ENCODE assay signal across 1 cellular context in the genomic region with DNA sequence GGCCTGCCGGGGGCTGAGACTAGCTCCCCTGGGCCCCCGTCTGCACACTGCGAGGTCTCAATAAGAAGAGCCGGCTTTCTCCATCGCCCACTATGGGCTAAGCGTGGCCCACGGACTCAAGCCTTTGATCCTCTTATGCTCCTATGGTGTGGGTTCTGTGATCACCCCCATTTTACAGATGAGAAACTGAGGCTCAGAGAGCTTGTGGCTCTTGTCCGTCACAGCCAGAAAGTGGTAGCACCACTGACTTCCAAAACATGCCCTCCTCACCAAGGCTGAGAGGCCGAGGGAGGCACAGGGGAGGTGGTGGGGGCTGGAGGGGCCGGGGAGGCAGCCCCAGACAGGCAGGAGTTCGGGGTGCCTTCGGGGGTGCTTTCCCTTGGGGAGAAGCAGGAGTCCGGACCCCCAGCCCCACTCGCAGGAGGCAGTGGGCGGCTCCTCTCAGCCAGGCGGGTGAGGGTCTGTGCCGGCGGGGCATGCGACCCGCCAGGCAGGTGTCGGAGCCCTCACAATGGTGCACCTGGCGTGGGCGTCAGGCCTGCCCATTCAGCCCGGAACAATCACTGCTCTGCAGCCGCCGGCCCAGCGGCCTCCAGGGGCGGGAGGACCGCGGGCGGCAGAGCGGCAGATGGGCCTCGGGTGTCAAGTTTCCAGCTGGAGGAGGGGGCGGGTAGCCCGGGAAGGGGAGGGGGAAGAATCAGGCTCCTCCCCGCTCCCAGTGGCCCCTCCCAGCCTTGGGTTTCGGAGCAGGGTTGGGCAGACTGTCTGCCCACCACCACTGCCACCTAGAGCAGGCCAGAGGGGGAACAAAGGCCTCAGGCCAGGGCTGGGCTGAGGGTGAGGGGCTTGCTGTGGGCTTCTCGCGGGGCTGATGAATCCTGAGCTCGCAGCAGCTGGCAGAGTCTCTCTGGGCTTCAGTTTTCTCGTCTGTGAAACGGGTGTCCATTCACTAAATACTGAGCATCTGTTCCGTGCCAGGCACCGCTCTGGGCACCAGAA.
A peak's percentile ranks its signal among the peaks of the same experiment; 100 is the strongest.
TF ChIP-seq lines count a peak whose summit lies in the region.

No MANE protein-coding gene starts in this region.

TF ChIP-seq in HepG2, 621 proteins besides CTCF, POLR2A, EP300 and RAD21 (continued from another document and continues in another):
- TF ChIP-seq, protein P1, sequence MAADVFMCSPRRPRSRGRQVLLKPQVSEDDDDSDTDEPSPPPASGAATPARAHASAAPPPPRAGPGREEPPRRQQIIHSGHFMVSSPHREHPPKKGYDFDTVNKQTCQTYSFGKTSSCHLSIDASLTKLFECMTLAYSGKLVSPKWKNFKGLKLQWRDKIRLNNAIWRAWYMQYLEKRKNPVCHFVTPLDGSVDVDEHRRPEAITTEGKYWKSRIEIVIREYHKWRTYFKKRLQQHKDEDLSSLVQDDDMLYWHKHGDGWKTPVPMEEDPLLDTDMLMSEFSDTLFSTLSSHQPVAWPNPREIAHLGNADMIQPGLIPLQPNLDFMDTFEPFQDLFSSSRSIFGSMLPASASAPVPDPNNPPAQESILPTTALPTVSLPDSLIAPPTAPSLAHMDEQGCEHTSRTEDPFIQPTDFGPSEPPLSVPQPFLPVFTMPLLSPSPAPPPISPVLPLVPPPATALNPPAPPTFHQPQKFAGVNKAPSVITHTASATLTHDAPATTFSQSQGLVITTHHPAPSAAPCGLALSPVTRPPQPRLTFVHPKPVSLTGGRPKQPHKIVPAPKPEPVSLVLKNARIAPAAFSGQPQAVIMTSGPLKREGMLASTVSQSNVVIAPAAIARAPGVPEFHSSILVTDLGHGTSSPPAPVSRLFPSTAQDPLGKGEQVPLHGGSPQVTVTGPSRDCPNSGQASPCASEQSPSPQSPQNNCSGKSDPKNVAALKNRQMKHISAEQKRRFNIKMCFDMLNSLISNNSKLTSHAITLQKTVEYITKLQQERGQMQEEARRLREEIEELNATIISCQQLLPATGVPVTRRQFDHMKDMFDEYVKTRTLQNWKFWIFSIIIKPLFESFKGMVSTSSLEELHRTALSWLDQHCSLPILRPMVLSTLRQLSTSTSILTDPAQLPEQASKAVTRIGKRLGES (CRISPR knock-in tag; IDR thresholded peaks at IDR 0.05; ENCODE audit: borderline replicate concordance), result no peak
- TF ChIP-seq NONO (IDR thresholded peaks at IDR 0.05) (no peak), NONO (CRISPR knock-in tag; conservative IDR thresholded peaks at IDR 0.05) (no peak), ZFX (CRISPR knock-in tag; IDR thresholded peaks at IDR 0.05; ENCODE audit: low read depth) (peak; percentile 58; the same call in 1 of the 2 replicates), MAZ (IDR thresholded peaks at IDR 0.05; ENCODE audit: borderline replicate concordance, low read depth, low read length) (peak; percentile 37; the same call in 1 of the 2 replicates), MAZ (CRISPR knock-in tag; IDR thresholded peaks at IDR 0.05; ENCODE audit: low read depth) (0 out of 2 replicates have a peak, but pooled peaks have one; percentile 36), ZBTB1 (CRISPR knock-in tag; IDR thresholded peaks at IDR 0.05; ENCODE audit: borderline replicate concordance) (no peak), ZNF547 (CRISPR knock-in tag; IDR thresholded peaks at IDR 0.05) (no peak), TFDP2 (CRISPR knock-in tag; IDR thresholded peaks at IDR 0.05) (0 out of 2 replicates have a peak, but pooled peaks have one; percentile 20), KDM2A (CRISPR knock-in tag; IDR thresholded peaks at IDR 0.05; ENCODE audit: borderline replicate concordance, low read depth) (peak; percentile 50; the same call in 1 of the 2 replicates), SALL1 (CRISPR knock-in tag; IDR thresholded peaks at IDR 0.05) (0 out of 2 replicates have a peak, but pooled peaks have one; percentile 18), NFRKB (IDR thresholded peaks at IDR 0.05) (no peak), GATA4 (IDR thresholded peaks at IDR 0.05; ENCODE audit: borderline replicate concordance, low read depth) (no peak), ZNF768 (CRISPR knock-in tag; IDR thresholded peaks at IDR 0.05) (peak; percentile 39; the same call in 1 of the 2 replicates), ATRX (CRISPR knock-in tag; IDR thresholded peaks at IDR 0.05; ENCODE audit: borderline replicate concordance) (no peak), ZNF770 (CRISPR knock-in tag; IDR thresholded peaks at IDR 0.05) (peak; percentile 74), PHF21A (CRISPR knock-in tag; IDR thresholded peaks at IDR 0.05) (peak; percentile 54; the same call in 1 of the 2 replicates), SRSF4 (IDR thresholded peaks at IDR 0.05; ENCODE audit: low read depth, low read length, poor library complexity, severe bottlenecking) (no peak), FOXJ3 (CRISPR knock-in tag; IDR thresholded peaks at IDR 0.05; ENCODE audit: borderline replicate concordance) (no peak), ZGPAT (CRISPR knock-in tag; IDR thresholded peaks at IDR 0.05) (peak; percentile 27; the same call in 1 of the 2 replicates), TARDBP (CRISPR knock-in tag; IDR thresholded peaks at IDR 0.05) (no peak), ZFY (CRISPR knock-in tag; IDR thresholded peaks at IDR 0.05) (peak; percentile 43; the same call in 1 of the 2 replicates), FOXA3 (CRISPR knock-in tag; IDR thresholded peaks at IDR 0.05) (0 out of 2 replicates have a peak, but pooled peaks have one; percentile 7), KLF6 (CRISPR knock-in tag; IDR thresholded peaks at IDR 0.05) (no peak), ZNF367 (CRISPR knock-in tag; IDR thresholded peaks at IDR 0.05; ENCODE audit: borderline replicate concordance) (no peak), SP5 (CRISPR knock-in tag; IDR thresholded peaks at IDR 0.05; ENCODE audit: borderline replicate concordance, low read depth) (0 out of 2 replicates have a peak, but pooled peaks have one; percentile 13), HHEX (CRISPR knock-in tag; IDR thresholded peaks at IDR 0.05) (no peak), ZNF292 (CRISPR knock-in tag; IDR thresholded peaks at IDR 0.05; ENCODE audit: borderline replicate concordance, low read depth) (no peak), HIVEP1 (CRISPR knock-in tag; IDR thresholded peaks at IDR 0.05) (no peak), ZNF749 (CRISPR knock-in tag; IDR thresholded peaks at IDR 0.05; ENCODE audit: borderline replicate concordance) (no peak), JARID2 (CRISPR knock-in tag; IDR thresholded peaks at IDR 0.05; ENCODE audit: insufficient replicate concordance) (no peak), IKZF4 (CRISPR knock-in tag; IDR thresholded peaks at IDR 0.05; ENCODE audit: borderline replicate concordance, low read depth, not compliant biosample characterization) (no peak)
- TF ChIP-seq, protein P2, sequence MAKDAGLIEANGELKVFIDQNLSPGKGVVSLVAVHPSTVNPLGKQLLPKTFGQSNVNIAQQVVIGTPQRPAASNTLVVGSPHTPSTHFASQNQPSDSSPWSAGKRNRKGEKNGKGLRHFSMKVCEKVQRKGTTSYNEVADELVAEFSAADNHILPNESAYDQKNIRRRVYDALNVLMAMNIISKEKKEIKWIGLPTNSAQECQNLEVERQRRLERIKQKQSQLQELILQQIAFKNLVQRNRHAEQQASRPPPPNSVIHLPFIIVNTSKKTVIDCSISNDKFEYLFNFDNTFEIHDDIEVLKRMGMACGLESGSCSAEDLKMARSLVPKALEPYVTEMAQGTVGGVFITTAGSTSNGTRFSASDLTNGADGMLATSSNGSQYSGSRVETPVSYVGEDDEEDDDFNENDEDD (CRISPR knock-in tag; IDR thresholded peaks at IDR 0.05; ENCODE audit: borderline replicate concordance), result peak; percentile 56; the same call in 1 of the 2 replicates
- TF ChIP-seq, protein P3, sequence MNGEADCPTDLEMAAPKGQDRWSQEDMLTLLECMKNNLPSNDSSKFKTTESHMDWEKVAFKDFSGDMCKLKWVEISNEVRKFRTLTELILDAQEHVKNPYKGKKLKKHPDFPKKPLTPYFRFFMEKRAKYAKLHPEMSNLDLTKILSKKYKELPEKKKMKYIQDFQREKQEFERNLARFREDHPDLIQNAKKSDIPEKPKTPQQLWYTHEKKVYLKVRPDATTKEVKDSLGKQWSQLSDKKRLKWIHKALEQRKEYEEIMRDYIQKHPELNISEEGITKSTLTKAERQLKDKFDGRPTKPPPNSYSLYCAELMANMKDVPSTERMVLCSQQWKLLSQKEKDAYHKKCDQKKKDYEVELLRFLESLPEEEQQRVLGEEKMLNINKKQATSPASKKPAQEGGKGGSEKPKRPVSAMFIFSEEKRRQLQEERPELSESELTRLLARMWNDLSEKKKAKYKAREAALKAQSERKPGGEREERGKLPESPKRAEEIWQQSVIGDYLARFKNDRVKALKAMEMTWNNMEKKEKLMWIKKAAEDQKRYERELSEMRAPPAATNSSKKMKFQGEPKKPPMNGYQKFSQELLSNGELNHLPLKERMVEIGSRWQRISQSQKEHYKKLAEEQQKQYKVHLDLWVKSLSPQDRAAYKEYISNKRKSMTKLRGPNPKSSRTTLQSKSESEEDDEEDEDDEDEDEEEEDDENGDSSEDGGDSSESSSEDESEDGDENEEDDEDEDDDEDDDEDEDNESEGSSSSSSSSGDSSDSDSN (CRISPR knock-in tag; IDR thresholded peaks at IDR 0.05), result peak; percentile 62; the same call in 1 of the 2 replicates
- TF ChIP-seq, protein P4, sequence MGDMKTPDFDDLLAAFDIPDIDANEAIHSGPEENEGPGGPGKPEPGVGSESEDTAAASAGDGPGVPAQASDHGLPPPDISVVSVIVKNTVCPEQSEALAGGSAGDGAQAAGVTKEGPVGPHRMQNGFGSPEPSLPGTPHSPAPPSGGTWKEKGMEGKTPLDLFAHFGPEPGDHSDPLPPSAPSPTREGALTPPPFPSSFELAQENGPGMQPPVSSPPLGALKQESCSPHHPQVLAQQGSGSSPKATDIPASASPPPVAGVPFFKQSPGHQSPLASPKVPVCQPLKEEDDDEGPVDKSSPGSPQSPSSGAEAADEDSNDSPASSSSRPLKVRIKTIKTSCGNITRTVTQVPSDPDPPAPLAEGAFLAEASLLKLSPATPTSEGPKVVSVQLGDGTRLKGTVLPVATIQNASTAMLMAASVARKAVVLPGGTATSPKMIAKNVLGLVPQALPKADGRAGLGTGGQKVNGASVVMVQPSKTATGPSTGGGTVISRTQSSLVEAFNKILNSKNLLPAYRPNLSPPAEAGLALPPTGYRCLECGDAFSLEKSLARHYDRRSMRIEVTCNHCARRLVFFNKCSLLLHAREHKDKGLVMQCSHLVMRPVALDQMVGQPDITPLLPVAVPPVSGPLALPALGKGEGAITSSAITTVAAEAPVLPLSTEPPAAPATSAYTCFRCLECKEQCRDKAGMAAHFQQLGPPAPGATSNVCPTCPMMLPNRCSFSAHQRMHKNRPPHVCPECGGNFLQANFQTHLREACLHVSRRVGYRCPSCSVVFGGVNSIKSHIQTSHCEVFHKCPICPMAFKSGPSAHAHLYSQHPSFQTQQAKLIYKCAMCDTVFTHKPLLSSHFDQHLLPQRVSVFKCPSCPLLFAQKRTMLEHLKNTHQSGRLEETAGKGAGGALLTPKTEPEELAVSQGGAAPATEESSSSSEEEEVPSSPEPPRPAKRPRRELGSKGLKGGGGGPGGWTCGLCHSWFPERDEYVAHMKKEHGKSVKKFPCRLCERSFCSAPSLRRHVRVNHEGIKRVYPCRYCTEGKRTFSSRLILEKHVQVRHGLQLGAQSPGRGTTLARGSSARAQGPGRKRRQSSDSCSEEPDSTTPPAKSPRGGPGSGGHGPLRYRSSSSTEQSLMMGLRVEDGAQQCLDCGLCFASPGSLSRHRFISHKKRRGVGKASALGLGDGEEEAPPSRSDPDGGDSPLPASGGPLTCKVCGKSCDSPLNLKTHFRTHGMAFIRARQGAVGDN (CRISPR knock-in tag; IDR thresholded peaks at IDR 0.05), result peak; percentile 60
- TF ChIP-seq, protein P5, sequence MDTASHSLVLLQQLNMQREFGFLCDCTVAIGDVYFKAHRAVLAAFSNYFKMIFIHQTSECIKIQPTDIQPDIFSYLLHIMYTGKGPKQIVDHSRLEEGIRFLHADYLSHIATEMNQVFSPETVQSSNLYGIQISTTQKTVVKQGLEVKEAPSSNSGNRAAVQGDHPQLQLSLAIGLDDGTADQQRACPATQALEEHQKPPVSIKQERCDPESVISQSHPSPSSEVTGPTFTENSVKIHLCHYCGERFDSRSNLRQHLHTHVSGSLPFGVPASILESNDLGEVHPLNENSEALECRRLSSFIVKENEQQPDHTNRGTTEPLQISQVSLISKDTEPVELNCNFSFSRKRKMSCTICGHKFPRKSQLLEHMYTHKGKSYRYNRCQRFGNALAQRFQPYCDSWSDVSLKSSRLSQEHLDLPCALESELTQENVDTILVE (CRISPR knock-in tag; IDR thresholded peaks at IDR 0.05), result no peak
